ENCODE assay signal across 1 cellular context in genomic region chr2:4763009-4763408, GRCh38.
A peak's percentile ranks its signal among the peaks of the same experiment; 100 is the strongest.
TF ChIP-seq lines count a peak whose summit lies in the region.

No MANE protein-coding gene starts in this region.

TF ChIP-seq in SK-N-SH, 30 proteins besides CTCF, POLR2A, EP300 and RAD21 (continued from another document):
- TF ChIP-seq ZBTB33 (IDR thresholded peaks at IDR 0.05; ENCODE audit: borderline replicate concordance, low read depth) (no peak), EZH2phosphoT487 (IDR thresholded peaks at IDR 0.05; ENCODE audit: borderline replicate concordance, low read depth) (no peak), USF2 (IDR thresholded peaks at IDR 0.05; ENCODE audit: borderline replicate concordance, low read depth, low read length) (no peak), YY1 (IDR thresholded peaks at IDR 0.05; ENCODE audit: low read depth) (no peak), MAX (IDR thresholded peaks at IDR 0.05; ENCODE audit: low read depth) (no peak), FOXJ3 (CRISPR knock-in tag; IDR thresholded peaks at IDR 0.05) (no peak), RCOR1 (IDR thresholded peaks at IDR 0.05; ENCODE audit: low read length) (0 out of 2 replicates have a peak, but pooled peaks have one; percentile 22)
